In the genomic region with DNA sequence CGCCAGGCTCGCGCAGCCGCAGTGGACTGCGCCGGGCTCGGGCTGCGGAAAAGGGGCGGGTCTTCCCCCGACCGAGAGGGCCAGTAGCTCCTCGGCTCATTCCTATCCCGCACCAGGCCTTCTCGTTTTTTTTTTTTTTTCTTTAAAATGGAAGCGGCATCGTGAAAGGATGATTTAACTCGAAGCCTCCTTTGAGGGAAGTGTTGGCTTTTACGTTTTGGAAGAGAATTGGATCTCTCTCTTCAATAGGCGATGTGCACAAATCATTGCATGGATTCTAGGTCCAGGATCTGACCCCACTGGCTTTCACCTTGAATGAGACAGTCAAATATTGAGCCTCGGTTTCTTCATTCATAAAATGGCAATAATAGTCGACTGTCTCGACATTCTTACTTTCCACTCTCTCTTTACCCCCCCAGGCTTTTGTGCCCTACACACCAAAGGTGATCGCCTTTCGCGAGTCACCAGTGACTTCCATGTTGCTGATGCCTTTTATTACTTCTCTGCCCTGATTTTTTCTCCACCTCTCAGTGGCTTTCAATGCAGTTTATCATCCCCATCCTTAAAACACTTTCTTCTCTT, we compare ENCODE assay signal across 8 cellular contexts. TPM values are rescaled to one million over a fixed set of nuclear protein-coding genes. Genes with fewer than 3 reads are reported as not detected.
DNase-seq lines count a peak whose midpoint lies in the region; ATAC-seq and TF ChIP-seq lines count a peak whose summit lies in the region.

No MANE protein-coding gene starts in this region.

- H3K4me3 ChIP-seq in vagina = peak overlapping the region; percentile 98 to 99

- no peak for TF ChIP-seq CTCF in vagina (IDR thresholded peaks at IDR 0.05)

- DNase-seq in CD1c-positive myeloid dendritic cell (ENCODE audit: extremely low spot score) (peak; percentile 89), NOMO-1 treated with dmso at 0.1 percent for 144 hours (lab: John Stamatoyannopoulos, UW; ENCODE audit: unreplicated experiment) (peak; percentile 68), cerebellum (ENCODE audit: low spot score) (peak; percentile 92), midbrain (lab: John Stamatoyannopoulos, UW) (peak; percentile 88), vagina (ENCODE audit: extremely low spot score in 2 of 2) (no peak)

- ATAC-seq in GM18868 (IDR thresholded peaks at IDR 0.05; ENCODE audit: unreplicated experiment) (peak; percentile 63), HG03457 (IDR thresholded peaks at IDR 0.05; ENCODE audit: unreplicated experiment) (no peak), GM21717 (IDR thresholded peaks at IDR 0.05; ENCODE audit: unreplicated experiment) (no peak)

- H3K9me3 ChIP-seq in vagina = no peaks in the 10 kb centered on the region

- intact Hi-C loops in vagina (cut with DNase I) = no loop called here

- H3K27ac ChIP-seq in vagina = peak overlapping the region; percentile 86

- H3K4me1 ChIP-seq in vagina = peaks cover 18% of the 10 kb centered on the region

- no peak for TF ChIP-seq POLR2A in vagina (IDR thresholded peaks at IDR 0.05)

- H3K27me3 ChIP-seq in vagina = no peaks in the 10 kb centered on the region

- H3K36me3 ChIP-seq in vagina = no peaks in the 10 kb centered on the region

RNA-seq across cellular contexts. Expression of gene DTNBP1, which starts 0.3 kb away (rescaled TPM):
- 7.3 TPM for total RNA-seq in cerebellum
- 18.2 TPM for total RNA-seq in vagina

Comparison
In these comparisons a context has a peak if more than half of its experiments do, and no peak if none do; other contexts are left out.
1. DNase-seq: peak in CD1c-positive myeloid dendritic cell (single experiment), NOMO-1 treated with dmso at 0.1 percent for 144 hours (single experiment), cerebellum (single experiment) and midbrain (single experiment); none in vagina (0 of 2).